In genomic region chr1:221643404-221644175, GRCh38 we compare ENCODE assay signal across 14 cellular contexts.
DNase-seq lines count a peak whose midpoint lies in the region; ATAC-seq and TF ChIP-seq lines count a peak whose summit lies in the region.
"Had no signal": no experiment of that assay in that cellular context is flagged by ENCODE, and none has a peak within 500 bp of the region (broad histone marks: within the 10 kb centered on the region; RNA-seq: fewer than 3 reads in every experiment).

No MANE protein-coding gene starts in this region.

- H3K27ac ChIP-seq in substantia nigra (ENCODE audit: low read depth, low read length, poor library complexity, severe bottlenecking), result no peak overlapping the region
- H3K27ac ChIP-seq: neutrophil, transverse colon had no signal

- TF ChIP-seq CTCF in GM10266 (IDR thresholded peaks at IDR 0.05; ENCODE audit: control insufficient read depth, insufficient read depth, low read depth, missing control alignments), result no peak

- DNase-seq in GM10266 (ENCODE audit: extremely low spot score), result peak; percentile 26
- DNase-seq in effector CD4-positive, alpha-beta T cell, result no peak
- no peak for DNase-seq in stimulated activated naive CD8-positive, alpha-beta T cell treated with anti-CD3 and anti-CD28 coated beads, Interleukin-15, Interleukin-2, amounts not matched to agents 100 U/mL and 50 U/mL, for 24 hours
- no peak for DNase-seq in NCI-H446 treated with DMSO at 0.1 percent for 48 hours (lab: John Stamatoyannopoulos, UW)
- DNase-seq in substantia nigra (lab: John Stamatoyannopoulos, UW), result no peak
- DNase-seq: activated T-cell treated with anti-CD3 and anti-CD28 coated beads, Interleukin-2, amount 50 U/mL, for 1 hour; HFFc6; NCI-H187; small intestine; transverse colon had no signal

- ATAC-seq in GM19328 (IDR thresholded peaks at IDR 0.05; ENCODE audit: unreplicated experiment) (peak; percentile 67), HG02763 (IDR thresholded peaks at IDR 0.05; ENCODE audit: unreplicated experiment) (peak; percentile 59), HG03469 (IDR thresholded peaks at IDR 0.05; ENCODE audit: unreplicated experiment) (peak; percentile 54)
- no peak for ATAC-seq in stimulated activated naive CD8-positive, alpha-beta T cell treated with anti-CD3 and anti-CD28 coated beads, Interleukin-15, Interleukin-2, amounts not matched to agents 100 U/mL and 50 U/mL, for 24 hours
